1 cellular context compared by ENCODE assay signal in genomic region chr6:107077710-107078109, GRCh38.
TF ChIP-seq lines count a peak whose summit lies in the region.

No MANE protein-coding gene starts in this region.

TF ChIP-seq in GM23338, 12 proteins besides CTCF, POLR2A, EP300 and RAD21:
- TF ChIP-seq, protein P1, sequence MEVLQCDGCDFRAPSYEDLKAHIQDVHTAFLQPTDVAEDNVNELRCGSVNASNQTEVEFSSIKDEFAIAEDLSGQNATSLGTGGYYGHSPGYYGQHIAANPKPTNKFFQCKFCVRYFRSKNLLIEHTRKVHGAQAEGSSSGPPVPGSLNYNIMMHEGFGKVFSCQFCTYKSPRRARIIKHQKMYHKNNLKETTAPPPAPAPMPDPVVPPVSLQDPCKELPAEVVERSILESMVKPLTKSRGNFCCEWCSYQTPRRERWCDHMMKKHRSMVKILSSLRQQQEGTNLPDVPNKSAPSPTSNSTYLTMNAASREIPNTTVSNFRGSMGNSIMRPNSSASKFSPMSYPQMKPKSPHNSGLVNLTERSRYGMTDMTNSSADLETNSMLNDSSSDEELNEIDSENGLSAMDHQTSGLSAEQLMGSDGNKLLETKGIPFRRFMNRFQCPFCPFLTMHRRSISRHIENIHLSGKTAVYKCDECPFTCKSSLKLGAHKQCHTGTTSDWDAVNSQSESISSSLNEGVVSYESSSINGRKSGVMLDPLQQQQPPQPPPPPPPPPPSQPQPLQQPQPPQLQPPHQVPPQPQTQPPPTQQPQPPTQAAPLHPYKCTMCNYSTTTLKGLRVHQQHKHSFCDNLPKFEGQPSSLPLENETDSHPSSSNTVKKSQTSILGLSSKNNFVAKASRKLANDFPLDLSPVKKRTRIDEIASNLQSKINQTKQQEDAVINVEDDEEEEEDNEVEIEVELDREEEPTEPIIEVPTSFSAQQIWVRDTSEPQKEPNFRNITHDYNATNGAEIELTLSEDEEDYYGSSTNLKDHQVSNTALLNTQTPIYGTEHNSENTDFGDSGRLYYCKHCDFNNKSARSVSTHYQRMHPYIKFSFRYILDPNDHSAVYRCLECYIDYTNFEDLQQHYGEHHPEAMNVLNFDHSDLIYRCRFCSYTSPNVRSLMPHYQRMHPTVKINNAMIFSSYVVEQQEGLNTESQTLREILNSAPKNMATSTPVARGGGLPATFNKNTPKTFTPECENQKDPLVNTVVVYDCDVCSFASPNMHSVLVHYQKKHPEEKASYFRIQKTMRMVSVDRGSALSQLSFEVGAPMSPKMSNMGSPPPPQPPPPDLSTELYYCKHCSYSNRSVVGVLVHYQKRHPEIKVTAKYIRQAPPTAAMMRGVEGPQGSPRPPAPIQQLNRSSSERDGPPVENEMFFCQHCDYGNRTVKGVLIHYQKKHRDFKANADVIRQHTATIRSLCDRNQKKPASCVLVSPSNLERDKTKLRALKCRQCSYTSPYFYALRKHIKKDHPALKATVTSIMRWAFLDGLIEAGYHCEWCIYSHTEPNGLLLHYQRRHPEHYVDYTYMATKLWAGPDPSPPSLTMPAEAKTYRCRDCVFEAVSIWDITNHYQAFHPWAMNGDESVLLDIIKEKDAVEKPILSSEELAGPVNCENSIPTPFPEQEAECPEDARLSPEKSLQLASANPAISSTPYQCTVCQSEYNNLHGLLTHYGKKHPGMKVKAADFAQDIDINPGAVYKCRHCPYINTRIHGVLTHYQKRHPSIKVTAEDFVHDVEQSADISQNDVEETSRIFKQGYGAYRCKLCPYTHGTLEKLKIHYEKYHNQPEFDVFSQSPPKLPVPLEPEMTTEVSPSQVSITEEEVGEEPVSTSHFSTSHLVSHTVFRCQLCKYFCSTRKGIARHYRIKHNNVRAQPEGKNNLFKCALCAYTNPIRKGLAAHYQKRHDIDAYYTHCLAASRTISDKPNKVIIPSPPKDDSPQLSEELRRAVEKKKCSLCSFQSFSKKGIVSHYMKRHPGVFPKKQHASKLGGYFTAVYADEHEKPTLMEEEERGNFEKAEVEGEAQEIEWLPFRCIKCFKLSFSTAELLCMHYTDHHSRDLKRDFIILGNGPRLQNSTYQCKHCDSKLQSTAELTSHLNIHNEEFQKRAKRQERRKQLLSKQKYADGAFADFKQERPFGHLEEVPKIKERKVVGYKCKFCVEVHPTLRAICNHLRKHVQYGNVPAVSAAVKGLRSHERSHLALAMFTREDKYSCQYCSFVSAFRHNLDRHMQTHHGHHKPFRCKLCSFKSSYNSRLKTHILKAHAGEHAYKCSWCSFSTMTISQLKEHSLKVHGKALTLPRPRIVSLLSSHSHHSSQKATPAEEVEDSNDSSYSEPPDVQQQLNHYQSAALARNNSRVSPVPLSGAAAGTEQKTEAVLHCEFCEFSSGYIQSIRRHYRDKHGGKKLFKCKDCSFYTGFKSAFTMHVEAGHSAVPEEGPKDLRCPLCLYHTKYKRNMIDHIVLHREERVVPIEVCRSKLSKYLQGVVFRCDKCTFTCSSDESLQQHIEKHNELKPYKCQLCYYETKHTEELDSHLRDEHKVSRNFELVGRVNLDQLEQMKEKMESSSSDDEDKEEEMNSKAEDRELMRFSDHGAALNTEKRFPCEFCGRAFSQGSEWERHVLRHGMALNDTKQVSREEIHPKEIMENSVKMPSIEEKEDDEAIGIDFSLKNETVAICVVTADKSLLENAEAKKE (CRISPR knock-in tag; IDR thresholded peaks at IDR 0.05), result no peak
- TF ChIP-seq, protein P2, sequence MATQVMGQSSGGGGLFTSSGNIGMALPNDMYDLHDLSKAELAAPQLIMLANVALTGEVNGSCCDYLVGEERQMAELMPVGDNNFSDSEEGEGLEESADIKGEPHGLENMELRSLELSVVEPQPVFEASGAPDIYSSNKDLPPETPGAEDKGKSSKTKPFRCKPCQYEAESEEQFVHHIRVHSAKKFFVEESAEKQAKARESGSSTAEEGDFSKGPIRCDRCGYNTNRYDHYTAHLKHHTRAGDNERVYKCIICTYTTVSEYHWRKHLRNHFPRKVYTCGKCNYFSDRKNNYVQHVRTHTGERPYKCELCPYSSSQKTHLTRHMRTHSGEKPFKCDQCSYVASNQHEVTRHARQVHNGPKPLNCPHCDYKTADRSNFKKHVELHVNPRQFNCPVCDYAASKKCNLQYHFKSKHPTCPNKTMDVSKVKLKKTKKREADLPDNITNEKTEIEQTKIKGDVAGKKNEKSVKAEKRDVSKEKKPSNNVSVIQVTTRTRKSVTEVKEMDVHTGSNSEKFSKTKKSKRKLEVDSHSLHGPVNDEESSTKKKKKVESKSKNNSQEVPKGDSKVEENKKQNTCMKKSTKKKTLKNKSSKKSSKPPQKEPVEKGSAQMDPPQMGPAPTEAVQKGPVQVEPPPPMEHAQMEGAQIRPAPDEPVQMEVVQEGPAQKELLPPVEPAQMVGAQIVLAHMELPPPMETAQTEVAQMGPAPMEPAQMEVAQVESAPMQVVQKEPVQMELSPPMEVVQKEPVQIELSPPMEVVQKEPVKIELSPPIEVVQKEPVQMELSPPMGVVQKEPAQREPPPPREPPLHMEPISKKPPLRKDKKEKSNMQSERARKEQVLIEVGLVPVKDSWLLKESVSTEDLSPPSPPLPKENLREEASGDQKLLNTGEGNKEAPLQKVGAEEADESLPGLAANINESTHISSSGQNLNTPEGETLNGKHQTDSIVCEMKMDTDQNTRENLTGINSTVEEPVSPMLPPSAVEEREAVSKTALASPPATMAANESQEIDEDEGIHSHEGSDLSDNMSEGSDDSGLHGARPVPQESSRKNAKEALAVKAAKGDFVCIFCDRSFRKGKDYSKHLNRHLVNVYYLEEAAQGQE (IDR thresholded peaks at IDR 0.05; ENCODE audit: unreplicated experiment), result no peak
- TF ChIP-seq EZH2 (IDR thresholded peaks at IDR 0.05; ENCODE audit: low read depth, unreplicated experiment) (no peak), STAT1 (IDR thresholded peaks at IDR 0.05; ENCODE audit: unreplicated experiment) (no peak), JUNB (IDR thresholded peaks at IDR 0.05; ENCODE audit: unreplicated experiment) (no peak), ZNF114 (CRISPR knock-in tag; IDR thresholded peaks at IDR 0.05) (no peak), EZH2phosphoT487 (IDR thresholded peaks at IDR 0.05; ENCODE audit: unreplicated experiment) (no peak)
